In genomic region chr14:68548194-68549056, GRCh38 we compare ENCODE assay signal across 8 cellular contexts.
A peak's percentile ranks its signal among the peaks of the same experiment; 100 is the strongest.
DNase-seq lines count a peak whose midpoint lies in the region; TF ChIP-seq lines count a peak whose summit lies in the region.

No MANE protein-coding gene starts in this region.

- TF ChIP-seq CTCF in MCF 10A (IDR thresholded peaks at IDR 0.05; ENCODE audit: unreplicated experiment) (no peak), kidney epithelial cell (IDR thresholded peaks at IDR 0.05; ENCODE audit: insufficient read depth, low read length, poor library complexity, severe bottlenecking) (no peak)

- H3K4me1 Mint-ChIP-seq in MCF 10A (ENCODE audit: insufficient read depth, unreplicated experiment), result peaks cover 86% of the 10 kb centered on the region
- no peaks in the 10 kb centered on the region for H3K4me1 Mint-ChIP-seq in T-helper 2 cell treated with Interferon-gamma antibody and Interleukin-4, amounts not matched to agents 5 μg/mL and 100 μg/mL, for 36 hours (ENCODE audit: low read depth)
- H3K4me1 Mint-ChIP-seq in activated naive CD4-positive, alpha-beta T cell treated with anti-CD3 and anti-CD28 coated beads, Interleukin-2, amount 10 ng/mL, durations not matched to agents 7 days and 5 days, result no peaks in the 10 kb centered on the region

- BruUV-seq in MCF 10A (replicated peaks; lab: Mats Ljungman, UMichigan), result no TSS peak

- DNase-seq in MCF 10A (ENCODE audit: unreplicated experiment), result peak; percentile 98
- peak; percentile 93 for DNase-seq in kidney epithelial cell (ENCODE audit: low read depth)
- DNase-seq in T-helper 2 cell treated with Interferon-gamma antibody and Interleukin-4, amounts not matched to agents 5 μg/mL and 100 μg/mL, for 36 hours (ENCODE audit: low spot score), result no peak
- DNase-seq in stimulated activated naive CD4-positive, alpha-beta T cell treated with Interleukin-2 at 50 U/mL for 16 hours (lab: John Stamatoyannopoulos, UW), result no peak
- DNase-seq in SIG-M5 treated with dmso at 0.1 percent for 504 hours (lab: John Stamatoyannopoulos, UW; ENCODE audit: unreplicated experiment), result no peak
- no peak for DNase-seq in activated naive CD4-positive, alpha-beta T cell treated with anti-CD3 and anti-CD28 coated beads, Interleukin-2, amount 10 ng/mL, durations not matched to agents 7 days and 5 days

- no peaks in the 10 kb centered on the region for H3K9me3 ChIP-seq in subcutaneous abdominal adipose tissue (ENCODE audit: control insufficient read depth in 5 of 5, low read length in 5 of 5)

- H3K4me3 ChIP-seq in kidney epithelial cell (ENCODE audit: low read depth, low read length) (no peak overlapping the region), subcutaneous abdominal adipose tissue (ENCODE audit: low read depth in 1 of 5, low read length in 5 of 5) (no peak overlapping the region)

- H3K27me3 Mint-ChIP-seq in MCF 10A (ENCODE audit: insufficient read depth, unreplicated experiment), result no peaks in the 10 kb centered on the region
- H3K27me3 Mint-ChIP-seq in T-helper 2 cell treated with Interferon-gamma antibody and Interleukin-4, amounts not matched to agents 5 μg/mL and 100 μg/mL, for 36 hours (ENCODE audit: low read depth), result no peaks in the 10 kb centered on the region
- H3K27me3 Mint-ChIP-seq in activated naive CD4-positive, alpha-beta T cell treated with anti-CD3 and anti-CD28 coated beads, Interleukin-2, amount 10 ng/mL, durations not matched to agents 7 days and 5 days, result no peaks in the 10 kb centered on the region

- peak overlapping the region; percentile 98 for H3K27ac Mint-ChIP-seq in MCF 10A (ENCODE audit: low read depth, unreplicated experiment)
- no peak overlapping the region for H3K27ac Mint-ChIP-seq in T-helper 2 cell treated with Interferon-gamma antibody and Interleukin-4, amounts not matched to agents 5 μg/mL and 100 μg/mL, for 36 hours
- no peak overlapping the region for H3K27ac Mint-ChIP-seq in activated naive CD4-positive, alpha-beta T cell treated with anti-CD3 and anti-CD28 coated beads, Interleukin-2, amount 10 ng/mL, durations not matched to agents 7 days and 5 days

- POLR2A ChIA-PET in MCF 10A (lab: Yijun Ruan, JAX), result interaction anchor here (0.6 to 6.9 kb wide), 43 partner anchors 12 to 615 kb away, joined by 3 to 403 read pairs (median 6); partner anchors contain the start of gene ZFP36L1

- peaks cover 9% of the 10 kb centered on the region for H3K36me3 Mint-ChIP-seq in MCF 10A (ENCODE audit: insufficient read depth, unreplicated experiment)
- H3K36me3 Mint-ChIP-seq in T-helper 2 cell treated with Interferon-gamma antibody and Interleukin-4, amounts not matched to agents 5 μg/mL and 100 μg/mL, for 36 hours (ENCODE audit: low read depth), result no peaks in the 10 kb centered on the region
- no peaks in the 10 kb centered on the region for H3K36me3 Mint-ChIP-seq in activated naive CD4-positive, alpha-beta T cell treated with anti-CD3 and anti-CD28 coated beads, Interleukin-2, amount 10 ng/mL, durations not matched to agents 7 days and 5 days

- peak overlapping the region; percentile 78 for H3K27ac ChIP-seq in subcutaneous abdominal adipose tissue (ENCODE audit: low read depth, low read length)

- intact Hi-C loops in MCF 10A (cut with micrococcal nuclease), result loop anchor here (1.0 to 5.0 kb wide), 4 partner anchors 147 to 606 kb away; no protein-coding TSS in a partner anchor

- peak; percentile 99 for TF ChIP-seq EP300 in Ishikawa (IDR thresholded peaks at IDR 0.05; ENCODE audit: borderline replicate concordance)

- CTCF ChIA-PET in MCF 10A (lab: Yijun Ruan, JAX), result interaction anchor here (0.6 to 1.5 kb wide), 7 partner anchors 80 to 277 kb away, joined by 3 to 7 read pairs (median 3); no protein-coding TSS in a partner anchor
- CTCF ChIA-PET in activated naive CD4-positive, alpha-beta T cell treated with anti-CD3 and anti-CD28 coated beads, Interleukin-2, amount 10 ng/mL, durations not matched to agents 7 days and 5 days (lab: Charles Lee), result no interaction called here

- TF ChIP-seq RAD21 in Ishikawa (IDR thresholded peaks at IDR 0.05; ENCODE audit: low read depth), result no peak; the same call in 1 of the 2 replicates

- peak overlapping the region in 1 of 5 donors; percentile 13 for H3K9ac ChIP-seq in subcutaneous abdominal adipose tissue (ENCODE audit: low read length in 5 of 5)

- H3K27me3 ChIP-seq in kidney epithelial cell (ENCODE audit: control insufficient read depth, insufficient read depth, low read length) (no peaks in the 10 kb centered on the region), subcutaneous abdominal adipose tissue (ENCODE audit: control insufficient read depth in 5 of 5, insufficient read depth in 4 of 5, low read length in 5 of 5) (no peaks in the 10 kb centered on the region)

- H3K4me3 Mint-ChIP-seq in MCF 10A (ENCODE audit: unreplicated experiment), result peak overlapping the region; percentile 69
- H3K4me3 Mint-ChIP-seq in T-helper 2 cell treated with Interferon-gamma antibody and Interleukin-4, amounts not matched to agents 5 μg/mL and 100 μg/mL, for 36 hours, result no peak overlapping the region
- H3K4me3 Mint-ChIP-seq in activated naive CD4-positive, alpha-beta T cell treated with anti-CD3 and anti-CD28 coated beads, Interleukin-2, amount 10 ng/mL, durations not matched to agents 7 days and 5 days, result no peak overlapping the region

- H3K9me3 Mint-ChIP-seq in MCF 10A (ENCODE audit: unreplicated experiment), result no peaks in the 10 kb centered on the region
- no peaks in the 10 kb centered on the region for H3K9me3 Mint-ChIP-seq in T-helper 2 cell treated with Interferon-gamma antibody and Interleukin-4, amounts not matched to agents 5 μg/mL and 100 μg/mL, for 36 hours
- no peaks in the 10 kb centered on the region for H3K9me3 Mint-ChIP-seq in activated naive CD4-positive, alpha-beta T cell treated with anti-CD3 and anti-CD28 coated beads, Interleukin-2, amount 10 ng/mL, durations not matched to agents 7 days and 5 days

- no peaks in the 10 kb centered on the region for H3K36me3 ChIP-seq in kidney epithelial cell (ENCODE audit: control insufficient read depth, insufficient read depth, low read length)
- no peaks in the 10 kb centered on the region for H3K36me3 ChIP-seq in subcutaneous abdominal adipose tissue (ENCODE audit: control insufficient read depth in 5 of 5, insufficient read depth in 5 of 5, low read length in 5 of 5)

- peaks cover 9 to 77% (median 64%) of the 10 kb centered on the region in 5 donors for H3K4me1 ChIP-seq in subcutaneous abdominal adipose tissue (ENCODE audit: control insufficient read depth in 5 of 5, insufficient read depth in 5 of 5, low read length in 5 of 5)

TF ChIP-seq in Ishikawa, 13 proteins besides CTCF, POLR2A, EP300 and RAD21:
- TF ChIP-seq NFIC (IDR thresholded peaks at IDR 0.05), result peak; percentile 98
- TF ChIP-seq REST (IDR thresholded peaks at IDR 0.05; ENCODE audit: low read depth), result peak; percentile 6; the same call in 1 of the 2 replicates
- peak; percentile 95 for TF ChIP-seq TEAD4 (IDR thresholded peaks at IDR 0.05)
- TF ChIP-seq CEBPB (IDR thresholded peaks at IDR 0.05), result peak; percentile 67
- TF ChIP-seq TCF12 (IDR thresholded peaks at IDR 0.05; ENCODE audit: low read depth), result peak; percentile 99
- no peak for TF ChIP-seq USF1 (IDR thresholded peaks at IDR 0.05)
- TF ChIP-seq MAX (IDR thresholded peaks at IDR 0.05), result peak; percentile 73; the same call in 1 of the 2 replicates
- TF ChIP-seq CREB1 (IDR thresholded peaks at IDR 0.05; ENCODE audit: low read depth), result peak; percentile 63
- peak; percentile 44; the same call in 1 of the 2 replicates for TF ChIP-seq TAF1 (IDR thresholded peaks at IDR 0.05; ENCODE audit: low read depth)
- peak; percentile 55; the same call in 1 of the 2 replicates for TF ChIP-seq YY1 (IDR thresholded peaks at IDR 0.05; ENCODE audit: low read depth)
- peak; percentile 94 for TF ChIP-seq EGR1 (IDR thresholded peaks at IDR 0.05)
- peak; percentile 95 for TF ChIP-seq FOXM1 (IDR thresholded peaks at IDR 0.05; ENCODE audit: borderline replicate concordance, low read depth)
- peak; percentile 94 for TF ChIP-seq ZBTB7A (IDR thresholded peaks at IDR 0.05; ENCODE audit: low read depth)

Comparison
In these comparisons a context has a peak if more than half of its experiments do, and no peak if none do; other contexts are left out.
1. DNase-seq: peak in MCF 10A (single experiment) and kidney epithelial cell (single experiment); none in T-helper 2 cell treated with Interferon-gamma antibody and Interleukin-4, amounts not matched to agents 5 μg/mL and 100 μg/mL, for 36 hours (single experiment), stimulated activated naive CD4-positive, alpha-beta T cell treated with Interleukin-2 at 50 U/mL for 16 hours (single experiment), SIG-M5 treated with dmso at 0.1 percent for 504 hours (single experiment) and activated naive CD4-positive, alpha-beta T cell treated with anti-CD3 and anti-CD28 coated beads, Interleukin-2, amount 10 ng/mL, durations not matched to agents 7 days and 5 days (single experiment).